Comparison of ENCODE assay signal across 29 cellular contexts in the genomic region with DNA sequence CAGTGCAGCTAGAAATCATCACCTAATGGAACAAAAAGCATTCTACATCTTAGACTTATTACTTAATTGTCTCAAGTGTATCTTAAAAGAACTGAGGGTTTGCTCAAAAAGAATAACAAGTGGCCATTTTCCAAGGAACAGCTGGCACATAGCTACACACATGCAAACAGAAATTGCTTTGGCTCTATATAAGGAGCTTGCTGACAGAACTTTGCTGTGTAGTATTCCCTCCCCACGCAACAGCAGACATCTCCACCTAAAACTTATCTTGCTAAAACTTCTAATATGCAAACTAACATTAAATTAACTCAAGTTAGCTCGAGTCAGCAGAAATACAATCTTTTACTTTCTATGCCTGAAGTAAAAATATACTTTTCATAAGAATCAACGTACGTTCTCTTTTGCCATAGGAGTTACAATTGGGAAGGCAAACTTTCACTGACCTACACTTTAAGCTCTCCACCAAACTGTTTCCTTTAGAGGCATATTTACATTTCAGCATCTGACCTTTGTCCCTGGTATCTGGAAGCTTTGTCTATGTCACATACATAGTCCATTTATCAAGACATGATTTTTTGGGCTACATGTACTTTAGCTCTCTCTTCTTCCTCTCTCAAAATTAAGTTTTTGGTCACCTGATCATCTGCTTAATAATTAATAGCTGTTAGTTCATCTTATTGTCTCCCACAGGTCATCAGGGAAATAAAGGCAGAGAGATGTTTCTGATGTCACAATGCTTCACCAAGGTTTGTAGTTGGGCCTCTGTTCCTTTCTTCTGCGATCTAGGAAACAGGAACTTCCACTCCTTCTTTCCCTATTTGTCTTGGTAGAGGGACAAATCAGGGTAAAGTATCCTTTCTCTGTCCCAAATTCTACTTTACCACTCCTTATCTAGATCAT.
"Had no signal": no experiment of that assay in that cellular context is flagged by ENCODE, and none has a peak within 500 bp of the region (broad histone marks: within the 10 kb centered on the region; RNA-seq: fewer than 3 reads in every experiment).

No MANE protein-coding gene starts in this region.

- H3K4me3 ChIP-seq: gastroesophageal sphincter, heart left ventricle, lung, pancreas, sigmoid colon, spleen, thoracic aorta, tibial nerve, upper lobe of left lung had no signal

- ATAC-seq: esophagus mucosa; foreskin keratinocyte; gastroesophageal sphincter; heart left ventricle; left cardiac atrium; left ventricle myocardium superior; natural killer cell treated with Interleukin-12 subunit alpha and Interleukin-12 subunit beta and Interleukin-15 and Interleukin-18, amount 100 ng/mL, for 72 hours; pancreas; stimulated activated memory B cell treated with anti-CD40 and anti-IgM and Interleukin-4, amounts not matched to agents 10 μg/mL and 1 μg/mL and 100 μg/mL, for 72 hours; stimulated activated naive CD8-positive, alpha-beta T cell treated with anti-CD3 and anti-CD28 coated beads, Interleukin-15, Interleukin-2, amounts not matched to agents 100 U/mL and 50 U/mL, for 24 hours had no signal

- H3K27me3 ChIP-seq: foreskin keratinocyte, gastroesophageal sphincter, heart left ventricle, neutrophil, pancreas, sigmoid colon, spleen, tibial nerve, upper lobe of left lung had no signal

- H3K4me1 ChIP-seq: foreskin keratinocyte, pancreas, upper lobe of left lung had no signal

- H3K27ac Mint-ChIP-seq: endodermal cell; memory B cell; naive B cell; natural killer cell treated with Interleukin-12 subunit alpha and Interleukin-12 subunit beta and Interleukin-15 and Interleukin-18, amount 100 ng/mL, for 72 hours; stimulated activated memory B cell treated with anti-CD40 and anti-IgM and Interleukin-4, amounts not matched to agents 10 μg/mL and 1 μg/mL and 100 μg/mL, for 72 hours had no signal

- H3K36me3 ChIP-seq: gastroesophageal sphincter, heart left ventricle, neutrophil, pancreas, sigmoid colon, spleen, thoracic aorta, tibial nerve, upper lobe of left lung had no signal

- H3K4me3 Mint-ChIP-seq: endodermal cell; memory B cell; naive B cell; natural killer cell treated with Interleukin-12 subunit alpha and Interleukin-12 subunit beta and Interleukin-15 and Interleukin-18, amount 100 ng/mL, for 72 hours; neural crest cell; stimulated activated memory B cell treated with anti-CD40 and anti-IgM and Interleukin-4, amounts not matched to agents 10 μg/mL and 1 μg/mL and 100 μg/mL, for 72 hours had no signal

- H3K27ac ChIP-seq: epithelial cell of prostate, foreskin keratinocyte, gastroesophageal sphincter, heart left ventricle, neutrophil, pancreas, sigmoid colon, spleen, thoracic aorta, tibial nerve, upper lobe of left lung had no signal

- FAIRE-seq: islet of Langerhans, pancreas, urothelium cell line had no signal

- H3K4me1 Mint-ChIP-seq: endodermal cell; memory B cell; naive B cell; neural crest cell; stimulated activated memory B cell treated with anti-CD40 and anti-IgM and Interleukin-4, amounts not matched to agents 10 μg/mL and 1 μg/mL and 100 μg/mL, for 72 hours had no signal

- H3K27me3 Mint-ChIP-seq: memory B cell; naive B cell; natural killer cell treated with Interleukin-12 subunit alpha and Interleukin-12 subunit beta and Interleukin-15 and Interleukin-18, amount 100 ng/mL, for 72 hours; stimulated activated memory B cell treated with anti-CD40 and anti-IgM and Interleukin-4, amounts not matched to agents 10 μg/mL and 1 μg/mL and 100 μg/mL, for 72 hours had no signal

- H3K9me3 ChIP-seq: gastroesophageal sphincter, heart left ventricle, neutrophil, pancreas, sigmoid colon, spleen, thoracic aorta, upper lobe of left lung had no signal

- H3K36me3 Mint-ChIP-seq: memory B cell; naive B cell; natural killer cell treated with Interleukin-12 subunit alpha and Interleukin-12 subunit beta and Interleukin-15 and Interleukin-18, amount 100 ng/mL, for 72 hours; stimulated activated memory B cell treated with anti-CD40 and anti-IgM and Interleukin-4, amounts not matched to agents 10 μg/mL and 1 μg/mL and 100 μg/mL, for 72 hours had no signal

- DNase-seq: cerebellar nuclear complex; cortex of kidney; effector CD4-positive, alpha-beta T cell; endodermal cell; foreskin keratinocyte; heart left ventricle; hippocampal formation; left cardiac atrium; left ventricle myocardium superior; naive B cell; pancreas; sigmoid colon; spleen; stimulated activated CD4-positive, alpha-beta T cell treated with anti-CD3 and anti-CD28 coated beads, Interleukin-4, amount 100 ng/mL, for 4 hours; stimulated activated naive CD8-positive, alpha-beta T cell treated with anti-CD3 and anti-CD28 coated beads, Interleukin-15, Interleukin-2, amounts not matched to agents 100 U/mL and 50 U/mL, for 24 hours; upper lobe of left lung had no signal
